22 cellular contexts compared by ENCODE assay signal in the genomic region with DNA sequence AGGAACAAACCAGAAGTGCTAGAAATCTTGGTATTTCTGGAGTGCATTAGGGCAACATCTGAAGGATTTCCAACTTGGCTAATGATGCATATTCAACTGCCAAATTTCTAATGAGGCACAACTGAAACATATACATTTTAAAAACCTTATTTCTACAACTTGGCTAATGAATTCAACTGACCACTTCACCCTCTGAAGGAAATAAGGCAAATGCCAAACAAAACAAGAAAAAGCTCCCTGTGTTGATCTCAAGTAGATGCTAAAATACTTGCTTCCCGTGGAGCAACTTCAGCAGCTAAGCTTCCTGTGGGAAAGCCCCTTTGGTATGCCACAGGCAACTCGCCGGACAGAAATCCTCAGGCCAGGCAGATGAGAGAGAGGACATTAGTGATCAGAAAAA.
DNase-seq lines count a peak whose midpoint lies in the region; ATAC-seq and TF ChIP-seq lines count a peak whose summit lies in the region.
"Had no signal": no experiment of that assay in that cellular context is flagged by ENCODE, and none has a peak within 500 bp of the region (broad histone marks: within the 10 kb centered on the region; RNA-seq: fewer than 3 reads in every experiment).

No MANE protein-coding gene starts in this region.

- H3K4me3 ChIP-seq in IMR-90 (ENCODE audit: insufficient read depth, low read depth, low read length) (no peak overlapping the region), astrocyte of the spinal cord (ENCODE audit: low read depth, low read length) (no peak overlapping the region), fibroblast of the aortic adventitia (ENCODE audit: low read depth, low read length) (no peak overlapping the region), aorta (ENCODE audit: low read length in 2 of 2) (no peak overlapping the region), SJCRH30 (no peak overlapping the region)
- H3K4me3 ChIP-seq: esophagus muscularis mucosa, heart right ventricle, K562, lower lobe of right lung, right lobe of liver had no signal

- H3K4me1 Mint-ChIP-seq in osteocyte (ENCODE audit: unreplicated experiment), result peaks cover 41% of the 10 kb centered on the region
- H3K4me1 Mint-ChIP-seq: immature natural killer cell, T-helper 17 cell had no signal

- no peak overlapping the region for H4K5ac ChIP-seq in IMR-90 (ENCODE audit: low read depth, low read length)

- no peaks in the 10 kb centered on the region for H3K79me1 ChIP-seq in IMR-90 (ENCODE audit: low read depth in 1 of 2, low read length in 2 of 2)

- ATAC-seq in IMR-90 (ENCODE audit: low read depth), result peak; percentile 37
- no peak for ATAC-seq in aorta (ENCODE audit: low FRiP score)
- ATAC-seq: heart right ventricle, K562, lower lobe of right lung, right lobe of liver, T-helper 17 cell had no signal

- H4K20me1 ChIP-seq in IMR-90 (ENCODE audit: insufficient read depth, low read length), result no peaks in the 10 kb centered on the region

- no peak overlapping the region for H3K27ac Mint-ChIP-seq in osteocyte (ENCODE audit: unreplicated experiment)
- H3K27ac Mint-ChIP-seq: immature natural killer cell, T-helper 17 cell had no signal

- TF ChIP-seq CTCF in IMR-90 (conservative IDR thresholded peaks at IDR 0.05; ENCODE audit: low read depth, low read length) (no peak), astrocyte of the spinal cord (IDR thresholded peaks at IDR 0.05; ENCODE audit: low read depth, low read length) (no peak), fibroblast of the aortic adventitia (IDR thresholded peaks at IDR 0.05; ENCODE audit: insufficient read depth, low read length) (no peak), osteocyte (IDR thresholded peaks at IDR 0.05) (no peak)

- no peak for TF ChIP-seq RAD21 in IMR-90 (IDR thresholded peaks at IDR 0.05; ENCODE audit: low read length)

- no peak overlapping the region for H4K91ac ChIP-seq in IMR-90 (ENCODE audit: insufficient read depth, low read depth, low read length)

- H3K9me3 ChIP-seq in IMR-90 (ENCODE audit: control insufficient read depth, insufficient read depth, low read length) (no peaks in the 10 kb centered on the region), aorta (ENCODE audit: control insufficient read depth, low read length) (no peaks in the 10 kb centered on the region), SJCRH30 (replicated peaks) (no peaks in the 10 kb centered on the region)
- H3K9me3 ChIP-seq: BE2C, esophagus muscularis mucosa, heart right ventricle, lower lobe of right lung, right lobe of liver had no signal

- no peak for TF ChIP-seq POLR2A in IMR-90 (IDR thresholded peaks at IDR 0.05; ENCODE audit: low read depth, low read length)

- no peak overlapping the region for H3K4me3 Mint-ChIP-seq in osteocyte (ENCODE audit: unreplicated experiment)
- H3K4me3 Mint-ChIP-seq: immature natural killer cell, T-helper 17 cell had no signal

- BruUV-seq in IMR-90 (replicated peaks; lab: Mats Ljungman, UMichigan), result no TSS peak

- peaks cover 22% of the 10 kb centered on the region for H3K36me3 Mint-ChIP-seq in osteocyte (ENCODE audit: unreplicated experiment)
- H3K36me3 Mint-ChIP-seq: immature natural killer cell had no signal

- H3K9me1 ChIP-seq in IMR-90 (ENCODE audit: insufficient read depth, low read length), result peaks cover 15% of the 10 kb centered on the region

- POLR2A ChIA-PET in IMR-90 (lab: Charles Lee; ENCODE audit: unreplicated experiment), result no interaction called here

- no peak overlapping the region for H3K9ac ChIP-seq in IMR-90 (ENCODE audit: low read depth, low read length)

- no peak overlapping the region for H2AK5ac ChIP-seq in IMR-90 (ENCODE audit: low read depth, low read length)

- intact Hi-C loops in IMR-90 (cut with micrococcal nuclease) (no loop called here), aorta (cut with DNase I) (no loop called here)

- H3K14ac ChIP-seq in IMR-90 (replicated peaks; ENCODE audit: low read depth, low read length), result no peak overlapping the region

- no peaks in the 10 kb centered on the region for H3K27me3 Mint-ChIP-seq in osteocyte (ENCODE audit: unreplicated experiment)
- H3K27me3 Mint-ChIP-seq: T-helper 17 cell had no signal

- H2AK9ac ChIP-seq in IMR-90 (replicated peaks; ENCODE audit: low read depth, low read length, poor library complexity), result no peak overlapping the region

- H2BK20ac ChIP-seq in IMR-90 (ENCODE audit: low read depth, low read length), result no peak overlapping the region

- H3K36me3 ChIP-seq in IMR-90 (ENCODE audit: control insufficient read depth, insufficient read depth, low read length) (peaks cover 11% of the 10 kb centered on the region), aorta (ENCODE audit: control insufficient read depth in 1 of 2, insufficient read depth in 2 of 2, low read length in 1 of 2) (peaks cover 0 to 2% of the 10 kb centered on the region in 2 donors), SJCRH30 (peaks cover 3% of the 10 kb centered on the region)

- H3K23ac ChIP-seq in IMR-90 (ENCODE audit: low read depth, low read length), result no peak overlapping the region

- no peak overlapping the region for H3K27ac ChIP-seq in IMR-90 (ENCODE audit: insufficient read depth, low read length)
- peak overlapping the region; percentile 30 for H3K27ac ChIP-seq in temporal lobe (ENCODE audit: low read depth, low read length)
- H3K27ac ChIP-seq in aorta (ENCODE audit: low read depth in 1 of 2, low read length in 2 of 2), result no peak overlapping the region
- no peak overlapping the region for H3K27ac ChIP-seq in SJCRH30
- H3K27ac ChIP-seq: heart right ventricle, lower lobe of right lung, right lobe of liver, VCaP had no signal

- CTCF ChIA-PET in IMR-90 (lab: Yijun Ruan, JAX), result interaction anchor here (0.6 kb wide), 1 partner anchor 109 kb away, joined by 3 read pairs; no protein-coding TSS in a partner anchor

- H2BK120ac ChIP-seq in IMR-90 (ENCODE audit: low read depth, low read length), result no peak overlapping the region

- H3K4me1 ChIP-seq in IMR-90 (ENCODE audit: control insufficient read depth, insufficient read depth, low read length), result peaks cover 9% of the 10 kb centered on the region; the same call in 1 of the 2 replicates
- no peaks in the 10 kb centered on the region for H3K4me1 ChIP-seq in aorta (ENCODE audit: control insufficient read depth in 1 of 2, insufficient read depth in 2 of 2, low read length in 2 of 2)
- H3K4me1 ChIP-seq in SJCRH30, result peaks cover 73% of the 10 kb centered on the region
- H3K4me1 ChIP-seq: BE2C, right lobe of liver had no signal

- in situ Hi-C loops in IMR-90 (cut with MboI; ENCODE audit: low sequenced_read_pairs) (no loop called here), astrocyte of the spinal cord (cut with HindIII; ENCODE audit: low sequenced_read_pairs) (no loop called here)

- dilution Hi-C loops in IMR-90 (cut with HindIII; ENCODE audit: low sequenced_read_pairs, unreplicated experiment), result no loop called here

- H3K4ac ChIP-seq in IMR-90 (ENCODE audit: low read depth, low read length), result no peak overlapping the region

- peak; percentile 61 for DNase-seq in IMR-90
- peak; percentile 81 for DNase-seq in astrocyte of the spinal cord (ENCODE audit: low read depth, low spot score)
- DNase-seq in fibroblast of the aortic adventitia (ENCODE audit: low read depth), result peak; percentile 74
- no peak for DNase-seq in osteocyte (ENCODE audit: extremely low spot score, unreplicated experiment)
- DNase-seq in aorta, result no peak
- no peak for DNase-seq in germinal center (ENCODE audit: low spot score)
- no peak for DNase-seq in SJCRH30
- DNase-seq: activated gamma-delta T cell; BE2C; effector CD4-positive, alpha-beta T cell; heart right ventricle; immature natural killer cell; lower lobe of right lung; NCI-H2081; NCI-H524; nucleus accumbens; right lobe of liver; T-helper 17 cell had no signal

- H3K56ac ChIP-seq in IMR-90 (ENCODE audit: extremely low read depth, insufficient read depth, low read length), result no peak overlapping the region

- H3K27me3 ChIP-seq in IMR-90 (ENCODE audit: control insufficient read depth, insufficient read depth, low read length) (no peaks in the 10 kb centered on the region), aorta (ENCODE audit: control insufficient read depth in 1 of 2, insufficient read depth in 2 of 2, low read length in 1 of 2) (no peaks in the 10 kb centered on the region), SJCRH30 (no peaks in the 10 kb centered on the region)
- H3K27me3 ChIP-seq: BE2C, esophagus muscularis mucosa, heart right ventricle, right lobe of liver had no signal

- H2BK15ac ChIP-seq in IMR-90 (ENCODE audit: low read depth, low read length), result no peak overlapping the region

- no peak overlapping the region for H2BK5ac ChIP-seq in IMR-90 (ENCODE audit: low read depth, low read length, poor library complexity, severe bottlenecking)

- no CpG with 5 or more reads among the region's 3 CpGs for WGBS in IMR-90 (ENCODE audit: extremely low coverage in 2 of 2, insufficient read length in 1 of 2), 2 experiments
- 12 to 14% methylated on average over 3 of the region's 3 CpGs for WGBS in aorta, 2 donors

- no peak overlapping the region for H2AFZ ChIP-seq in IMR-90 (replicated peaks; ENCODE audit: low read length, poor library complexity)

- H3K9me3 Mint-ChIP-seq in osteocyte (ENCODE audit: unreplicated experiment), result no peaks in the 10 kb centered on the region
- H3K9me3 Mint-ChIP-seq: immature natural killer cell had no signal

- no peak overlapping the region for H3K4me2 ChIP-seq in IMR-90 (ENCODE audit: low read depth, low read length)

- no peak overlapping the region for H4K8ac ChIP-seq in IMR-90 (ENCODE audit: low read depth in 2 of 2, low read length in 2 of 2)

- no peak overlapping the region for H3K18ac ChIP-seq in IMR-90 (ENCODE audit: low read depth, low read length)

TF ChIP-seq in IMR-90, 13 proteins besides CTCF, POLR2A, EP300 and RAD21 (continues in another document):
- TF ChIP-seq CHD1 (IDR thresholded peaks at IDR 0.05; ENCODE audit: low read depth, low read length), result no peak
- no peak for TF ChIP-seq SMC3 (IDR thresholded peaks at IDR 0.05; ENCODE audit: low read depth, low read length)
- TF ChIP-seq CEBPB (IDR thresholded peaks at IDR 0.05; ENCODE audit: low read depth, low read length), result no peak
- TF ChIP-seq, protein P1, sequence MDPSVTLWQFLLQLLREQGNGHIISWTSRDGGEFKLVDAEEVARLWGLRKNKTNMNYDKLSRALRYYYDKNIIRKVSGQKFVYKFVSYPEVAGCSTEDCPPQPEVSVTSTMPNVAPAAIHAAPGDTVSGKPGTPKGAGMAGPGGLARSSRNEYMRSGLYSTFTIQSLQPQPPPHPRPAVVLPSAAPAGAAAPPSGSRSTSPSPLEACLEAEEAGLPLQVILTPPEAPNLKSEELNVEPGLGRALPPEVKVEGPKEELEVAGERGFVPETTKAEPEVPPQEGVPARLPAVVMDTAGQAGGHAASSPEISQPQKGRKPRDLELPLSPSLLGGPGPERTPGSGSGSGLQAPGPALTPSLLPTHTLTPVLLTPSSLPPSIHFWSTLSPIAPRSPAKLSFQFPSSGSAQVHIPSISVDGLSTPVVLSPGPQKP (IDR thresholded peaks at IDR 0.05; ENCODE audit: borderline replicate concordance, low read depth, low read length), result no peak
- no peak for TF ChIP-seq RCOR1 (IDR thresholded peaks at IDR 0.05; ENCODE audit: insufficient replicate concordance, low read length)
- no peak for TF ChIP-seq MXI1 (IDR thresholded peaks at IDR 0.05; ENCODE audit: borderline replicate concordance, low read depth, low read length)

Comparison
In these comparisons a context has a peak if more than half of its experiments do, and no peak if none do; other contexts are left out.
1. DNase-seq: peak in IMR-90 (single experiment), astrocyte of the spinal cord (single experiment) and fibroblast of the aortic adventitia (single experiment); none in osteocyte (single experiment), aorta (0 of 2), germinal center (single experiment) and SJCRH30 (0 of 2).